ENCODE assay signal across 8 cellular contexts in genomic region chr7:131104611-131105293, GRCh38.
DNase-seq lines count a peak whose midpoint lies in the region; ATAC-seq and TF ChIP-seq lines count a peak whose summit lies in the region.

No MANE protein-coding gene starts in this region.

- TF ChIP-seq POLR2A in esophagus muscularis mucosa (IDR thresholded peaks at IDR 0.05; ENCODE audit: low read depth): no peak

- H3K36me3 Mint-ChIP-seq in progenitor cell of endocrine pancreas (ENCODE audit: insufficient read depth): no peaks in the 10 kb centered on the region

- H3K4me1 Mint-ChIP-seq in progenitor cell of endocrine pancreas (ENCODE audit: low read depth): peaks cover 16% of the 10 kb centered on the region

- H4K20me1 ChIP-seq in DND-41 (ENCODE audit: insufficient read depth, low read length): peaks cover 6% of the 10 kb centered on the region; the same call in 1 of the 2 replicates

- no peaks in the 10 kb centered on the region; the same call in 1 of the 2 replicates for H3K36me3 ChIP-seq in DND-41 (ENCODE audit: insufficient read depth, low read length)
- no peaks in the 10 kb centered on the region for H3K36me3 ChIP-seq in SJCRH30
- H3K36me3 ChIP-seq in esophagus muscularis mucosa: peaks cover 0 to 36% (median 0%) of the 10 kb centered on the region in 4 donors

- H3K9me3 ChIP-seq in DND-41 (ENCODE audit: insufficient read depth, low read length, severe bottlenecking) (no peaks in the 10 kb centered on the region), SJCRH30 (replicated peaks) (no peaks in the 10 kb centered on the region), esophagus muscularis mucosa (no peaks in the 10 kb centered on the region)

- intact Hi-C loops in esophagus muscularis mucosa (cut with DNase I): loop anchor here (5.0 to 10.0 kb wide), 2 partner anchors 37 to 320 kb away; no protein-coding TSS in a partner anchor

- WGBS in esophagus muscularis mucosa: 61% methylated on average over 12 of the region's 12 CpGs

- peak overlapping the region; percentile 62; the same call in 1 of the 2 replicates for H3K9ac ChIP-seq in DND-41 (ENCODE audit: low read depth, low read length)

- H3K27me3 Mint-ChIP-seq in progenitor cell of endocrine pancreas: peaks cover 54% of the 10 kb centered on the region

- peak overlapping the region; percentile 39 to 77; a peak in 3 of 4 replicates for H3K4me3 ChIP-seq in DND-41 (ENCODE audit: low read depth in 1 of 2, low read length in 2 of 2)
- peak overlapping the region; percentile 75; the same call in 1 of the 2 replicates for H3K4me3 ChIP-seq in SJCRH30
- peak overlapping the region; percentile 74 to 97 (median 94) for H3K4me3 ChIP-seq in esophagus muscularis mucosa

- H3K4me3 Mint-ChIP-seq in progenitor cell of endocrine pancreas (ENCODE audit: low read depth): peak overlapping the region; percentile 81

- peaks cover 34% of the 10 kb centered on the region for H3K79me2 ChIP-seq in DND-41 (ENCODE audit: insufficient read depth, low read length)

- TF ChIP-seq CTCF in DND-41 (IDR thresholded peaks at IDR 0.05; ENCODE audit: borderline replicate concordance, extremely low read depth, low read length, poor library complexity, severe bottlenecking) (no peak), esophagus muscularis mucosa (IDR thresholded peaks at IDR 0.05) (no peak), progenitor cell of endocrine pancreas (IDR thresholded peaks at IDR 0.05; ENCODE audit: unreplicated experiment) (no peak)

- H3K4me1 ChIP-seq in DND-41 (ENCODE audit: insufficient read depth, low read length) (peaks cover 42% of the 10 kb centered on the region), SJCRH30 (peaks cover 7% of the 10 kb centered on the region; the same call in 1 of the 2 replicates), esophagus muscularis mucosa (peaks cover 49 to 74% (median 71%) of the 10 kb centered on the region in 4 donors)

- H3K4me2 ChIP-seq in DND-41 (ENCODE audit: insufficient read depth, low read length): peak overlapping the region; percentile 94

- DNase-seq in DND-41 (peak; percentile 58), SJCRH30 (no peak), esophagus muscularis mucosa (ENCODE audit: extremely low spot score) (no peak), progenitor cell of endocrine pancreas (ENCODE audit: low spot score, unreplicated experiment) (no peak), A172 (ENCODE audit: low spot score) (no peak)

- ATAC-seq in DND-41 (ENCODE audit: insufficient read depth, low read depth): peak; percentile 37
- ATAC-seq in GM21390 (IDR thresholded peaks at IDR 0.05; ENCODE audit: unreplicated experiment): no peak
- no peak for ATAC-seq in HG02588 (IDR thresholded peaks at IDR 0.05; ENCODE audit: unreplicated experiment)
- no peak for ATAC-seq in GM18502 (IDR thresholded peaks at IDR 0.05; ENCODE audit: poor library complexity, unreplicated experiment)

- H2AFZ ChIP-seq in DND-41 (ENCODE audit: low read depth, low read length): no peak overlapping the region

- H3K27me3 ChIP-seq in DND-41 (ENCODE audit: insufficient read depth, low read length, poor library complexity) (no peaks in the 10 kb centered on the region), SJCRH30 (no peaks in the 10 kb centered on the region), esophagus muscularis mucosa (no peaks in the 10 kb centered on the region)

- H3K27ac ChIP-seq in DND-41 (ENCODE audit: low read length) (no peak overlapping the region), SJCRH30 (no peak overlapping the region), esophagus muscularis mucosa (replicated peaks in 1 of 4) (peak overlapping the region; percentile 98 to 99 (median 98))

- no peak for TF ChIP-seq EP300 in esophagus muscularis mucosa (IDR thresholded peaks at IDR 0.05)

- H3K27ac Mint-ChIP-seq in progenitor cell of endocrine pancreas: no peak overlapping the region

- H3K9me3 Mint-ChIP-seq in progenitor cell of endocrine pancreas (ENCODE audit: low read depth): no peaks in the 10 kb centered on the region

Comparison
In these comparisons a context has a peak if more than half of its experiments do, and no peak if none do; other contexts are left out.
1. H3K27ac ChIP-seq: peak in esophagus muscularis mucosa (4 of 4); none in DND-41 (single experiment) and SJCRH30 (single experiment).
2. Peak in every context shown above with its lines, with median percentiles within 50 percentile points of each other: H3K4me3 ChIP-seq.